ENCODE assay signal across 9 cellular contexts in genomic region chr16:87297918-87298631, GRCh38.
A peak's percentile ranks its signal among the peaks of the same experiment; 100 is the strongest.
DNase-seq lines count a peak whose midpoint lies in the region; ATAC-seq and TF ChIP-seq lines count a peak whose summit lies in the region.
"Had no signal": no experiment of that assay in that cellular context is flagged by ENCODE, and none has a peak within 500 bp of the region (broad histone marks: within the 10 kb centered on the region; RNA-seq: fewer than 3 reads in every experiment).

No MANE protein-coding gene starts in this region.

- peaks cover 2% of the 10 kb centered on the region for H3K4me1 Mint-ChIP-seq in activated naive CD8-positive, alpha-beta T cell treated with anti-CD3 and anti-CD28 coated beads, Interleukin-2, amount 50 U/mL, for 24 hours
- peaks cover 15% of the 10 kb centered on the region for H3K4me1 Mint-ChIP-seq in stimulated activated effector memory CD8-positive, alpha-beta T cell treated with anti-CD3 and anti-CD28 coated beads, Interleukin-12 subunit alpha, Interleukin-12 subunit beta, amount 100 ng/mL, for 72 hours

- DNase-seq in GM10248 (ENCODE audit: extremely low spot score) (peak; percentile 67), NCI-H82 (lab: John Stamatoyannopoulos, UW) (peak; percentile 79), iPS-NIHi7 (ENCODE audit: extremely low spot score) (peak; percentile 87), NCI-H2171 treated with DMSO at 0.1 percent for 48 hours (lab: John Stamatoyannopoulos, UW) (no peak)
- peak; percentile 53 for DNase-seq in activated naive CD8-positive, alpha-beta T cell treated with anti-CD3 and anti-CD28 coated beads, Interleukin-2, amount 50 U/mL, for 24 hours
- DNase-seq in stimulated activated effector memory CD8-positive, alpha-beta T cell treated with anti-CD3 and anti-CD28 coated beads, Interleukin-12 subunit alpha, Interleukin-12 subunit beta, amount 100 ng/mL, for 72 hours (ENCODE audit: low spot score in 2 of 2), result peak; percentile 19 to 71
- no peak for DNase-seq in central memory CD4-positive, alpha-beta T cell
- DNase-seq: left cardiac atrium had no signal

- peak; percentile 47 for ATAC-seq in activated naive CD8-positive, alpha-beta T cell treated with anti-CD3 and anti-CD28 coated beads, Interleukin-2, amount 50 U/mL, for 24 hours
- ATAC-seq in stimulated activated effector memory CD8-positive, alpha-beta T cell treated with anti-CD3 and anti-CD28 coated beads, Interleukin-12 subunit alpha, Interleukin-12 subunit beta, amount 100 ng/mL, for 72 hours, result peak; percentile 55
- no peak for ATAC-seq in HG03457 (IDR thresholded peaks at IDR 0.05; ENCODE audit: unreplicated experiment)

- no peak overlapping the region for H3K4me3 Mint-ChIP-seq in activated naive CD8-positive, alpha-beta T cell treated with anti-CD3 and anti-CD28 coated beads, Interleukin-2, amount 50 U/mL, for 24 hours
- H3K4me3 Mint-ChIP-seq in stimulated activated effector memory CD8-positive, alpha-beta T cell treated with anti-CD3 and anti-CD28 coated beads, Interleukin-12 subunit alpha, Interleukin-12 subunit beta, amount 100 ng/mL, for 72 hours, result no peak overlapping the region

- CTCF ChIA-PET in GM10248 (lab: Yijun Ruan, JAX), result interaction anchor here (0.7 to 2.0 kb wide), 7 partner anchors 9 to 739 kb away, joined by 3 to 7 read pairs (median 4); no protein-coding TSS in a partner anchor

- no peak overlapping the region for H3K27ac Mint-ChIP-seq in activated naive CD8-positive, alpha-beta T cell treated with anti-CD3 and anti-CD28 coated beads, Interleukin-2, amount 50 U/mL, for 24 hours
- peak overlapping the region; percentile 36 for H3K27ac Mint-ChIP-seq in stimulated activated effector memory CD8-positive, alpha-beta T cell treated with anti-CD3 and anti-CD28 coated beads, Interleukin-12 subunit alpha, Interleukin-12 subunit beta, amount 100 ng/mL, for 72 hours

- no peaks in the 10 kb centered on the region for H3K9me3 Mint-ChIP-seq in activated naive CD8-positive, alpha-beta T cell treated with anti-CD3 and anti-CD28 coated beads, Interleukin-2, amount 50 U/mL, for 24 hours
- H3K9me3 Mint-ChIP-seq in stimulated activated effector memory CD8-positive, alpha-beta T cell treated with anti-CD3 and anti-CD28 coated beads, Interleukin-12 subunit alpha, Interleukin-12 subunit beta, amount 100 ng/mL, for 72 hours, result no peaks in the 10 kb centered on the region

- H3K27me3 Mint-ChIP-seq in activated naive CD8-positive, alpha-beta T cell treated with anti-CD3 and anti-CD28 coated beads, Interleukin-2, amount 50 U/mL, for 24 hours, result no peaks in the 10 kb centered on the region

- POLR2A ChIA-PET in GM10248 (lab: Yijun Ruan, JAX), result no interaction called here

- peaks cover 2% of the 10 kb centered on the region for H3K36me3 Mint-ChIP-seq in activated naive CD8-positive, alpha-beta T cell treated with anti-CD3 and anti-CD28 coated beads, Interleukin-2, amount 50 U/mL, for 24 hours (ENCODE audit: low read depth)
- peaks cover 5% of the 10 kb centered on the region for H3K36me3 Mint-ChIP-seq in stimulated activated effector memory CD8-positive, alpha-beta T cell treated with anti-CD3 and anti-CD28 coated beads, Interleukin-12 subunit alpha, Interleukin-12 subunit beta, amount 100 ng/mL, for 72 hours

- TF ChIP-seq CTCF in GM10248 (IDR thresholded peaks at IDR 0.05; ENCODE audit: control extremely low read depth, extremely low read depth, low read depth, missing control alignments), result peak; percentile 56

Comparison
In these comparisons a context has a peak if more than half of its experiments do, and no peak if none do; other contexts are left out.
1. DNase-seq: peak in GM10248 (single experiment), NCI-H82 (single experiment), activated naive CD8-positive, alpha-beta T cell treated with anti-CD3 and anti-CD28 coated beads, Interleukin-2, amount 50 U/mL, for 24 hours (single experiment), iPS-NIHi7 (single experiment) and stimulated activated effector memory CD8-positive, alpha-beta T cell treated with anti-CD3 and anti-CD28 coated beads, Interleukin-12 subunit alpha, Interleukin-12 subunit beta, amount 100 ng/mL, for 72 hours (2 of 2); none in NCI-H2171 treated with DMSO at 0.1 percent for 48 hours (single experiment) and central memory CD4-positive, alpha-beta T cell (single experiment).